ENCODE assay signal across 1 cellular context in genomic region chr14:66508846-66509621, GRCh38.
TF ChIP-seq lines count a peak whose summit lies in the region.

No MANE protein-coding gene starts in this region.

TF ChIP-seq in K562, 482 proteins besides CTCF, POLR2A, EP300 and RAD21 (continued from another document and continues in another):
- no peak for TF ChIP-seq NKRF (IDR thresholded peaks at IDR 0.05; ENCODE audit: borderline replicate concordance)
- TF ChIP-seq KHSRP (IDR thresholded peaks at IDR 0.05): no peak
- TF ChIP-seq RNF2 (IDR thresholded peaks at IDR 0.05): no peak
- TF ChIP-seq GATAD2B (IDR thresholded peaks at IDR 0.05; ENCODE audit: borderline replicate concordance): no peak
- no peak for TF ChIP-seq FOXJ3 (CRISPR knock-in tag; IDR thresholded peaks at IDR 0.05)
- TF ChIP-seq ZNF318 (IDR thresholded peaks at IDR 0.05; ENCODE audit: borderline replicate concordance in 1 of 2, low read depth in 1 of 2): no peak
- no peak for TF ChIP-seq SMAD3 (CRISPR knock-in tag; conservative IDR thresholded peaks at IDR 0.05)
- no peak for TF ChIP-seq JUN (IDR thresholded peaks at IDR 0.05; ENCODE audit: borderline replicate concordance, low read depth, low read length)
- TF ChIP-seq JUN (CRISPR knock-in tag; IDR thresholded peaks at IDR 0.05; ENCODE audit: borderline replicate concordance): no peak
- TF ChIP-seq SMARCE1 (IDR thresholded peaks at IDR 0.05): no peak
- no peak for TF ChIP-seq CSDE1 (IDR thresholded peaks at IDR 0.05)
- no peak for TF ChIP-seq DMBX1 (CRISPR knock-in tag; IDR thresholded peaks at IDR 0.05; ENCODE audit: borderline replicate concordance)
- no peak for TF ChIP-seq ZNF124 (CRISPR knock-in tag; IDR thresholded peaks at IDR 0.05)
- no peak for TF ChIP-seq TBL1XR1 (IDR thresholded peaks at IDR 0.05; ENCODE audit: low read length in 2 of 2)
- TF ChIP-seq MEIS2 (IDR thresholded peaks at IDR 0.05; ENCODE audit: partially characterized antibody): no peak
- TF ChIP-seq SLC30A9 (CRISPR knock-in tag; IDR thresholded peaks at IDR 0.05): no peak
- TF ChIP-seq MAFF (IDR thresholded peaks at IDR 0.05; ENCODE audit: low read length): no peak
- no peak for TF ChIP-seq RHOXF2B (CRISPR knock-in tag; conservative IDR thresholded peaks at IDR 0.05)
- no peak for TF ChIP-seq CBX1 (IDR thresholded peaks at IDR 0.05; ENCODE audit: low read depth)
- TF ChIP-seq RBFOX2 (IDR thresholded peaks at IDR 0.05; ENCODE audit: low read depth, low read length): no peak
- no peak for TF ChIP-seq ATF4 (CRISPR knock-in tag; IDR thresholded peaks at IDR 0.05)
- no peak for TF ChIP-seq DPF2 (IDR thresholded peaks at IDR 0.05)
- no peak for TF ChIP-seq PTTG1 (tag; IDR thresholded peaks at IDR 0.05; ENCODE audit: low read depth)
- TF ChIP-seq MGA (IDR thresholded peaks at IDR 0.05): peak; percentile 33; the same call in 1 of the 2 replicates
- 0 out of 2 replicates have a peak, but pooled peaks have one; percentile 6 for TF ChIP-seq ZNF395 (CRISPR knock-in tag; IDR thresholded peaks at IDR 0.05)
- no peak for TF ChIP-seq VEZF1 (CRISPR knock-in tag; IDR thresholded peaks at IDR 0.05)
- peak; percentile 9 for TF ChIP-seq CHD1 (IDR thresholded peaks at IDR 0.05; ENCODE audit: low read length)
- TF ChIP-seq CCNT2 (IDR thresholded peaks at IDR 0.05; ENCODE audit: borderline replicate concordance, extremely low read depth, insufficient read length, low read depth, low read length): no peak
- no peak for TF ChIP-seq NFATC3 (IDR thresholded peaks at IDR 0.05)
- TF ChIP-seq ZNF778 (CRISPR knock-in tag; IDR thresholded peaks at IDR 0.05): no peak
